ENCODE assay signal across 1 cellular context in the genomic region with DNA sequence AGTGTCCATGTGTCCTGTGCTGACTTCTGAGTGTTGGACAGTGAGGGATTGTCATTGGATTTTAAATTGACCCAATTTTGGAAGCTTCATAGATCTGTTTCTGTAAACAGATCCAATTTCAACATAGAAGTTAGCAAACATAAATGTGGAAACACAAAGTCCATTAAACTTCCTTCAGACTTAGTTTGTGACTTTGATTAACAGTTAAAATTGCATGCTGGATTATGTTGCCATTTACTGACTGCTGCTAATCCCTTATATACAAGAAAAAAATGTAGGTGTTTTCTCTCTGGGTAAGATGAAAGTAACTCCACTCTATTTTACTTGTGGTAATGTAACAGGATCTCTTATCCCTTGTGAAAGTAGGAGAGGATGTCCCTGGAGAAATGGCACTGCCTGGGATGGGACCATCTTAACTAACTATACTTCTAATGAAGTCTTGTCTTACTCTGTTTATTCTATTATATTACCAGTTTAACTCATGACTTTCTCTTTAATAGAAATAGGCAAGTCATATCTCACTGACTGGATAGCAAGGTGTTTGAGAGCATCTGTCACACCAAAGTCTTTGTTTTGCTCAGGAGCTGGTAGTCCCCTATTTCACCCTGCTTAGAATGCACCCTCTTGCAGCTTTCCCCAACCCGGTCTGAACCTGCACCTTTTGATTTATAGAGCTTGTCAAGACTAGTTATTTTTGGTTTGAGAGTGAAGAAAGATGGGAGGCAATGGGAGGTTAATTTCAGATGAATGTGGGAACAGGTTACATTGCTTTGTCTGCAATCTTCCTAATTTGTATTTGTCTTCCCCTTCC.
TF ChIP-seq lines count a peak whose summit lies in the region.

No MANE protein-coding gene starts in this region.

TF ChIP-seq in HCT116, 20 proteins besides CTCF, POLR2A, EP300 and RAD21 (continued from another document):
- TF ChIP-seq, protein P1, sequence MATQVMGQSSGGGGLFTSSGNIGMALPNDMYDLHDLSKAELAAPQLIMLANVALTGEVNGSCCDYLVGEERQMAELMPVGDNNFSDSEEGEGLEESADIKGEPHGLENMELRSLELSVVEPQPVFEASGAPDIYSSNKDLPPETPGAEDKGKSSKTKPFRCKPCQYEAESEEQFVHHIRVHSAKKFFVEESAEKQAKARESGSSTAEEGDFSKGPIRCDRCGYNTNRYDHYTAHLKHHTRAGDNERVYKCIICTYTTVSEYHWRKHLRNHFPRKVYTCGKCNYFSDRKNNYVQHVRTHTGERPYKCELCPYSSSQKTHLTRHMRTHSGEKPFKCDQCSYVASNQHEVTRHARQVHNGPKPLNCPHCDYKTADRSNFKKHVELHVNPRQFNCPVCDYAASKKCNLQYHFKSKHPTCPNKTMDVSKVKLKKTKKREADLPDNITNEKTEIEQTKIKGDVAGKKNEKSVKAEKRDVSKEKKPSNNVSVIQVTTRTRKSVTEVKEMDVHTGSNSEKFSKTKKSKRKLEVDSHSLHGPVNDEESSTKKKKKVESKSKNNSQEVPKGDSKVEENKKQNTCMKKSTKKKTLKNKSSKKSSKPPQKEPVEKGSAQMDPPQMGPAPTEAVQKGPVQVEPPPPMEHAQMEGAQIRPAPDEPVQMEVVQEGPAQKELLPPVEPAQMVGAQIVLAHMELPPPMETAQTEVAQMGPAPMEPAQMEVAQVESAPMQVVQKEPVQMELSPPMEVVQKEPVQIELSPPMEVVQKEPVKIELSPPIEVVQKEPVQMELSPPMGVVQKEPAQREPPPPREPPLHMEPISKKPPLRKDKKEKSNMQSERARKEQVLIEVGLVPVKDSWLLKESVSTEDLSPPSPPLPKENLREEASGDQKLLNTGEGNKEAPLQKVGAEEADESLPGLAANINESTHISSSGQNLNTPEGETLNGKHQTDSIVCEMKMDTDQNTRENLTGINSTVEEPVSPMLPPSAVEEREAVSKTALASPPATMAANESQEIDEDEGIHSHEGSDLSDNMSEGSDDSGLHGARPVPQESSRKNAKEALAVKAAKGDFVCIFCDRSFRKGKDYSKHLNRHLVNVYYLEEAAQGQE (IDR thresholded peaks at IDR 0.05; ENCODE audit: low read depth) = no peak
- TF ChIP-seq EZH2phosphoT487 (IDR thresholded peaks at IDR 0.05; ENCODE audit: borderline replicate concordance) = no peak
- TF ChIP-seq EGR1 (IDR thresholded peaks at IDR 0.05; ENCODE audit: low read depth) = no peak
- TF ChIP-seq, protein P2, sequence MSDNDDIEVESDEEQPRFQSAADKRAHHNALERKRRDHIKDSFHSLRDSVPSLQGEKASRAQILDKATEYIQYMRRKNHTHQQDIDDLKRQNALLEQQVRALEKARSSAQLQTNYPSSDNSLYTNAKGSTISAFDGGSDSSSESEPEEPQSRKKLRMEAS (IDR thresholded peaks at IDR 0.05) = no peak
- TF ChIP-seq CEBPB (IDR thresholded peaks at IDR 0.05; ENCODE audit: low read depth) = no peak
- TF ChIP-seq SP1 (IDR thresholded peaks at IDR 0.05; ENCODE audit: low read depth) = no peak
- no peak for TF ChIP-seq TCF7L2 (IDR thresholded peaks at IDR 0.05; ENCODE audit: borderline replicate concordance, extremely low read depth, insufficient read depth, insufficient read length)
- no peak for TF ChIP-seq SIN3A (IDR thresholded peaks at IDR 0.05; ENCODE audit: low read depth)
- no peak for TF ChIP-seq ELF1 (IDR thresholded peaks at IDR 0.05; ENCODE audit: borderline replicate concordance, low read depth)
